25 cellular contexts compared by ENCODE assay signal in the genomic region with DNA sequence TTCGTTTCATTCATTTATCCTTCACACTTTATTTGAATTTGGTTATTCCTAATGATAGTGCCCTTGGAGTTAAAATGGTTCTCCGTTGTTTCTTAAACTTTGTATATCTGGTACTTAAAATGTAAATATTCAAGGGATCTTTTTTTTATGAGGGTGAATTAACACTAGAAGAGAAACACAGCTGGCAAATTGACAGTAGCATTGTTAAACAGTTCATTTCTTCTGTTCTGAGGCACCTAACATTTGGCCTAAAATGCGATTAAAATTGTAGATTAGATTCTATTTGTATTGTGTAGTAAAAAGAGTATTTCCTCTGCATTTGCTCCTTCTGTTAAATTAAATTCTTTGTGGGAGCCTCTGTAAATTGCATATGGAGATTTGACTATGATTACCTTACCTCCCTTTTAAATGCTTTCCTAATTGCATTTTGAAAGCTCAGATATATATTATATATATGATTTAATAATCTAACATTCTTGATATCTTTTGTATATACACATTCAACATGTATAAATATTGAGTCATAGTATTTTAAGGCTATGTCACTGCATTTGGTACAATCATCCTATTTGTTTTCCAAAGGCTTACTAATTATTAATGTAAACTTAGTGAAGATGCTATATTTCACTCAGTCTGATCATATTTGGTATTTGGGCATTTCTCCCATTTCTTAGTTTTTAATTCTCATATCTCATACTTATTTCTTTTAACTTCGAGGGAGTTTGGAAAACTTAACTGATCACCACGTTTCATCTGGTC.
DNase-seq lines count a peak whose midpoint lies in the region; ATAC-seq, FAIRE-seq and TF ChIP-seq lines count a peak whose summit lies in the region.
"Had no signal": no experiment of that assay in that cellular context is flagged by ENCODE, and none has a peak within 500 bp of the region (broad histone marks: within the 10 kb centered on the region; RNA-seq: fewer than 3 reads in every experiment).

No MANE protein-coding gene starts in this region.

- no peak overlapping the region for H3K4me2 ChIP-seq in SK-N-SH
- H3K4me2 ChIP-seq: A549, BLaER1 had no signal

- H3K9me2 ChIP-seq in SK-N-SH = no peaks in the 10 kb centered on the region

- peak in 1 of 2 experiments; percentile 64; a peak in 2 of 4 replicates for TF ChIP-seq EP300 in SK-N-SH (IDR thresholded peaks at IDR 0.05; ENCODE audit: borderline replicate concordance in 1 of 2, low read depth in 1 of 2, low read length in 1 of 2)

- H3K36me3 ChIP-seq in HUES48 (ENCODE audit: control insufficient read depth, insufficient read depth, low read length) = peaks cover 26% of the 10 kb centered on the region
- peaks cover 44 to 49% of the 10 kb centered on the region in 2 experiments for H3K36me3 ChIP-seq in SK-N-SH (replicated peaks in 1 of 2; ENCODE audit: control insufficient read depth in 1 of 2, insufficient read depth in 2 of 2, low read length in 1 of 2)
- H3K36me3 ChIP-seq in bronchial epithelial cell (ENCODE audit: control insufficient read depth, insufficient read depth, low read length) = no peaks in the 10 kb centered on the region
- peaks cover 0 to 16% (median 2%) of the 10 kb centered on the region in 4 donors for H3K36me3 ChIP-seq in right lobe of liver
- H3K36me3 ChIP-seq: HAP-1 had no signal

- CTCF ChIA-PET in SK-N-SH (lab: Yijun Ruan, JAX) = interaction anchor here (1.5 to 1.7 kb wide), 2 partner anchors 9 to 27 kb away, joined by 4 to 5 read pairs; no protein-coding TSS in a partner anchor

- no peaks in the 10 kb centered on the region for H3K4me1 Mint-ChIP-seq in stimulated activated effector memory CD8-positive, alpha-beta T cell treated with anti-CD3 and anti-CD28 coated beads, Interleukin-12 subunit alpha, Interleukin-12 subunit beta, amount 100 ng/mL, for 72 hours
- H3K4me1 Mint-ChIP-seq: B cell had no signal

- peaks cover 7% of the 10 kb centered on the region for H3F3A ChIP-seq in SK-N-SH (replicated peaks; ENCODE audit: insufficient read depth)

- POLR2A ChIA-PET in SK-N-SH (lab: Yijun Ruan, JAX) = no interaction called here

- no peak overlapping the region for H2AFZ ChIP-seq in SK-N-SH (ENCODE audit: low read depth)

- no peaks in the 10 kb centered on the region for H3K79me2 ChIP-seq in SK-N-SH (ENCODE audit: insufficient read depth)

- H3K27me3 ChIP-seq in HUES48 (ENCODE audit: control insufficient read depth, insufficient read depth, low read length) = no peaks in the 10 kb centered on the region
- no peaks in the 10 kb centered on the region for H3K27me3 ChIP-seq in SK-N-SH (ENCODE audit: insufficient read depth)
- H3K27me3 ChIP-seq in bronchial epithelial cell (ENCODE audit: control insufficient read depth, insufficient read depth, low read length) = no peaks in the 10 kb centered on the region
- no peaks in the 10 kb centered on the region for H3K27me3 ChIP-seq in right lobe of liver
- H3K27me3 ChIP-seq: BLaER1 had no signal

- H3K9ac ChIP-seq in HUES48 (ENCODE audit: low read depth, low read length) (no peak overlapping the region), SK-N-SH (no peak overlapping the region)
- H3K9ac ChIP-seq: BLaER1 had no signal

- intact Hi-C loops in head of caudate nucleus (cut with DNase I) (no loop called here), right lobe of liver (cut with DNase I) (no loop called here)

- H3K4me1 ChIP-seq in HUES48 (ENCODE audit: control insufficient read depth, insufficient read depth, low read length) = peaks cover 40% of the 10 kb centered on the region
- peaks cover 8 to 13% of the 10 kb centered on the region in 2 experiments; a peak in 3 of 4 replicates for H3K4me1 ChIP-seq in SK-N-SH (ENCODE audit: control insufficient read depth in 1 of 2, insufficient read depth in 2 of 2, low read depth in 1 of 2, low read length in 1 of 2)
- H3K4me1 ChIP-seq in right lobe of liver = no peaks in the 10 kb centered on the region
- H3K4me1 ChIP-seq: BLaER1 had no signal

- H3K27ac ChIP-seq in HUES48 (ENCODE audit: low read depth, low read length) (no peak overlapping the region), SK-N-SH (ENCODE audit: low read depth in 2 of 2, low read length in 1 of 2) (peak overlapping the region in 1 of 2 experiments; percentile 78; a peak in 2 of 4 replicates), right lobe of liver (no peak overlapping the region)
- H3K27ac ChIP-seq: A549, BLaER1, C4-2B had no signal

- TF ChIP-seq RAD21 in SK-N-SH (IDR thresholded peaks at IDR 0.05; ENCODE audit: low read length) = no peak

- no peaks in the 10 kb centered on the region for H3K9me3 Mint-ChIP-seq in stimulated activated effector memory CD8-positive, alpha-beta T cell treated with anti-CD3 and anti-CD28 coated beads, Interleukin-12 subunit alpha, Interleukin-12 subunit beta, amount 100 ng/mL, for 72 hours
- H3K9me3 Mint-ChIP-seq: CD8-positive, alpha-beta T cell; HFFc6 had no signal

- DNase-seq in ELR (ENCODE audit: low read depth) = peak; percentile 24
- DNase-seq in SK-N-SH = no peak
- peak; percentile 29 for DNase-seq in bronchial epithelial cell (ENCODE audit: low read depth)
- no peak for DNase-seq in head of caudate nucleus
- no peak for DNase-seq in stimulated activated effector memory CD8-positive, alpha-beta T cell treated with anti-CD3 and anti-CD28 coated beads, Interleukin-12 subunit alpha, Interleukin-12 subunit beta, amount 100 ng/mL, for 72 hours (ENCODE audit: low spot score in 2 of 2)
- no peak for DNase-seq in right lobe of liver
- DNase-seq: 8988T; Caco-2; CD4-positive, CD25-positive, alpha-beta regulatory T cell; CD8-positive, alpha-beta T cell; DMS153; DMS79; EL; GDM1; GOT3; HFFc6 had no signal

- H3K4me3 Mint-ChIP-seq in stimulated activated effector memory CD8-positive, alpha-beta T cell treated with anti-CD3 and anti-CD28 coated beads, Interleukin-12 subunit alpha, Interleukin-12 subunit beta, amount 100 ng/mL, for 72 hours = no peak overlapping the region
- H3K4me3 Mint-ChIP-seq: B cell; CD4-positive, CD25-positive, alpha-beta regulatory T cell; CD8-positive, alpha-beta T cell; HFFc6 had no signal

- FAIRE-seq in bronchial epithelial cell (lab: Jason Lieb, UNC) = no peak
- FAIRE-seq: A549, GM12878, GM19239 had no signal

- no peak for ATAC-seq in HG02870 (IDR thresholded peaks at IDR 0.05; ENCODE audit: unreplicated experiment)
- ATAC-seq in stimulated activated effector memory CD8-positive, alpha-beta T cell treated with anti-CD3 and anti-CD28 coated beads, Interleukin-12 subunit alpha, Interleukin-12 subunit beta, amount 100 ng/mL, for 72 hours = no peak
- no peak for ATAC-seq in right lobe of liver
- ATAC-seq: A549; CD8-positive, alpha-beta T cell; GM12878 had no signal

- TF ChIP-seq POLR2A in right lobe of liver (IDR thresholded peaks at IDR 0.05) = no peak

- peaks cover 35% of the 10 kb centered on the region for H3K36me3 Mint-ChIP-seq in stimulated activated effector memory CD8-positive, alpha-beta T cell treated with anti-CD3 and anti-CD28 coated beads, Interleukin-12 subunit alpha, Interleukin-12 subunit beta, amount 100 ng/mL, for 72 hours

- no peaks in the 10 kb centered on the region for H4K20me1 ChIP-seq in SK-N-SH (ENCODE audit: insufficient read depth)
- H4K20me1 ChIP-seq: BLaER1 had no signal

- no peak overlapping the region for H3K27ac Mint-ChIP-seq in stimulated activated effector memory CD8-positive, alpha-beta T cell treated with anti-CD3 and anti-CD28 coated beads, Interleukin-12 subunit alpha, Interleukin-12 subunit beta, amount 100 ng/mL, for 72 hours
- H3K27ac Mint-ChIP-seq: B cell; CD4-positive, CD25-positive, alpha-beta regulatory T cell; CD8-positive, alpha-beta T cell; HFFc6 had no signal

- 80% methylated on average over 5 of the region's 5 CpGs for WGBS in SK-N-SH (ENCODE audit: low lambda C conversion rate)
- WGBS in right lobe of liver (ENCODE audit: insufficient coverage, low coverage, low lambda C conversion rate, missing lambda C conversion rate) = 88% methylated on average over 5 of the region's 5 CpGs

- H3K9me3 ChIP-seq in HUES48 (ENCODE audit: control insufficient read depth, insufficient read depth, low read length) = no peaks in the 10 kb centered on the region
- no peaks in the 10 kb centered on the region for H3K9me3 ChIP-seq in SK-N-SH
- no peaks in the 10 kb centered on the region for H3K9me3 ChIP-seq in right lobe of liver
- H3K9me3 ChIP-seq: A549, BLaER1, Caco-2, HAP-1 had no signal

- no peak for TF ChIP-seq CTCF in SK-N-SH (IDR thresholded peaks at IDR 0.05)
- TF ChIP-seq CTCF in bronchial epithelial cell (IDR thresholded peaks at IDR 0.05; ENCODE audit: insufficient read depth, low read length, severe bottlenecking) = no peak
- no peak for TF ChIP-seq CTCF in right lobe of liver (IDR thresholded peaks at IDR 0.05)

- peak overlapping the region; percentile 16; the same call in 1 of the 2 replicates for H3K4me3 ChIP-seq in HUES48 (ENCODE audit: low read depth, low read length)
- H3K4me3 ChIP-seq in SK-N-SH (ENCODE audit: low read depth in 2 of 2, low read length in 1 of 2) = no peak overlapping the region
- H3K4me3 ChIP-seq in bronchial epithelial cell (ENCODE audit: low read depth, low read length) = no peak overlapping the region
- no peak overlapping the region for H3K4me3 ChIP-seq in right lobe of liver
- H3K4me3 ChIP-seq: A549, BLaER1, GM12878, HAP-1 had no signal

TF ChIP-seq in SK-N-SH, 30 proteins besides CTCF, POLR2A, EP300 and RAD21:
- TF ChIP-seq EZH2phosphoT487 (IDR thresholded peaks at IDR 0.05; ENCODE audit: borderline replicate concordance, low read depth) (no peak), GATA2 (CRISPR knock-in tag; IDR thresholded peaks at IDR 0.05) (peak; percentile 46), TAF1 (IDR thresholded peaks at IDR 0.05; ENCODE audit: borderline replicate concordance, low read depth, low read length) (no peak), RCOR1 (IDR thresholded peaks at IDR 0.05; ENCODE audit: low read length) (no peak)

Comparison
In these comparisons a context has a peak if more than half of its experiments do, and no peak if none do; other contexts are left out.
1. DNase-seq: peak in ELR (single experiment) and bronchial epithelial cell (single experiment); none in SK-N-SH (single experiment), head of caudate nucleus (0 of 42), stimulated activated effector memory CD8-positive, alpha-beta T cell treated with anti-CD3 and anti-CD28 coated beads, Interleukin-12 subunit alpha, Interleukin-12 subunit beta, amount 100 ng/mL, for 72 hours (0 of 2) and right lobe of liver (0 of 3).